Comparison of ENCODE assay signal across 9 cellular contexts in the genomic region with DNA sequence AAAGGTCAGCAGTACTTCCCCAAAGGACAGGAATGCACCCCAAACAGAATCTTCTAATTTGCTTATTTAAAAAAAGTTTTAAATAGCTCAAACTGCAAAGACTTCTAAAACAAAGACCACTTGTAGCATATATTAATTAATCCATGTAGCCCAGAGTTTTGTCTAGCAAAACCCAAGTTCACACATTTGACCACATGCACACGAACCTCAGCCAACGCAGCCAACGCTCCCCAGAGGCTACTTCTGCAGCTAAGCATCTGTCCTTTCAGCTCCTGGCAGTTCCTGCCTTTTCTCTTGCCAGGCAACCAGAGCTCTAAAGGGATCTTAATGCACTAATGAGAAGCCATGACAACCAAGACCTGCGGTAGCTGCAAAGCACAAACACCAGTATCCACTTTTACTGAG.
DNase-seq lines count a peak whose midpoint lies in the region; ATAC-seq lines count a peak whose summit lies in the region.
"Had no signal": no experiment of that assay in that cellular context is flagged by ENCODE, and none has a peak within 500 bp of the region (broad histone marks: within the 10 kb centered on the region; RNA-seq: fewer than 3 reads in every experiment).

No MANE protein-coding gene starts in this region.

- H3K27ac ChIP-seq in GM23248 = no peak overlapping the region
- H3K27ac ChIP-seq: parathyroid adenoma had no signal

- no peak overlapping the region for H2AFZ ChIP-seq in GM23248
- H2AFZ ChIP-seq: parathyroid adenoma had no signal

- H3K79me2 ChIP-seq in GM23248 (ENCODE audit: insufficient read depth) = peaks cover 11% of the 10 kb centered on the region

- in situ Hi-C loops in GM23248 (cut with MboI) = no loop called here

- H3K4me1 ChIP-seq in GM23248 (ENCODE audit: insufficient read depth) = no peaks in the 10 kb centered on the region
- H3K4me1 ChIP-seq: parathyroid adenoma had no signal

- H3K27ac Mint-ChIP-seq in activated naive CD8-positive, alpha-beta T cell treated with anti-CD3 and anti-CD28 coated beads, Interleukin-2, amount 50 U/mL, for 24 hours = no peak overlapping the region
- H3K27ac Mint-ChIP-seq: activated CD4-positive, alpha-beta T cell treated with anti-CD3 and anti-CD28 coated beads, Interleukin-2, amount 10 ng/mL, durations not matched to agents 7 days and 5 days had no signal

- no peak overlapping the region for H3K4me3 ChIP-seq in GM23248

- no peaks in the 10 kb centered on the region for H3F3A ChIP-seq in GM23248 (ENCODE audit: insufficient read depth)

- H3K4me1 Mint-ChIP-seq in activated naive CD8-positive, alpha-beta T cell treated with anti-CD3 and anti-CD28 coated beads, Interleukin-2, amount 50 U/mL, for 24 hours = peaks cover 13% of the 10 kb centered on the region

- no peaks in the 10 kb centered on the region for H3K9me3 ChIP-seq in GM23248 (ENCODE audit: low read depth)

- H3K27me3 ChIP-seq in GM23248 (replicated peaks; ENCODE audit: insufficient read depth) = no peaks in the 10 kb centered on the region

- no peak overlapping the region for H3K4me3 Mint-ChIP-seq in activated naive CD8-positive, alpha-beta T cell treated with anti-CD3 and anti-CD28 coated beads, Interleukin-2, amount 50 U/mL, for 24 hours
- H3K4me3 Mint-ChIP-seq: activated CD4-positive, alpha-beta T cell treated with anti-CD3 and anti-CD28 coated beads, Interleukin-2, amount 10 ng/mL, durations not matched to agents 7 days and 5 days had no signal

- H3K9me2 ChIP-seq in GM23248 (ENCODE audit: insufficient read depth) = no peaks in the 10 kb centered on the region

- DNase-seq in GM23248 = peak; percentile 13
- peak; percentile 88 for DNase-seq in NCI-H2171 treated with DMSO at 0.1 percent for 48 hours (lab: John Stamatoyannopoulos, UW)
- DNase-seq in fibroblast of gingiva (ENCODE audit: low read depth) = peak; percentile 66
- peak; percentile 54 for DNase-seq in pons (ENCODE audit: low spot score)
- DNase-seq in activated naive CD8-positive, alpha-beta T cell treated with anti-CD3 and anti-CD28 coated beads, Interleukin-2, amount 50 U/mL, for 24 hours = no peak
- DNase-seq in activated naive CD4-positive, alpha-beta T cell treated with anti-CD3 and anti-CD28 coated beads, Interleukin-2, amount 50 U/mL, for 16 hours = no peak
- DNase-seq: activated CD4-positive, alpha-beta T cell treated with anti-CD3 and anti-CD28 coated beads, Interleukin-2, amount 10 ng/mL, durations not matched to agents 7 days and 5 days had no signal

- WGBS in GM23248 (ENCODE audit: low coverage in 1 of 2, low lambda C conversion rate in 2 of 2, missing lambda C conversion rate in 2 of 2), 2 experiments = 33 to 36% methylated on average over 4 of the region's 4 CpGs

- no peaks in the 10 kb centered on the region; the same call in 1 of the 2 replicates for H3K36me3 ChIP-seq in GM23248 (ENCODE audit: low read depth)

- H3K9ac ChIP-seq in GM23248 = no peak overlapping the region
- H3K9ac ChIP-seq: parathyroid adenoma had no signal

- no peaks in the 10 kb centered on the region for H4K20me1 ChIP-seq in GM23248 (ENCODE audit: insufficient read depth)

- H3K36me3 Mint-ChIP-seq in activated naive CD8-positive, alpha-beta T cell treated with anti-CD3 and anti-CD28 coated beads, Interleukin-2, amount 50 U/mL, for 24 hours (ENCODE audit: low read depth) = peaks cover 10% of the 10 kb centered on the region

- no peak overlapping the region for H3K4me2 ChIP-seq in GM23248 (ENCODE audit: unreplicated experiment)

- ATAC-seq in activated naive CD8-positive, alpha-beta T cell treated with anti-CD3 and anti-CD28 coated beads, Interleukin-2, amount 50 U/mL, for 24 hours = no peak
- no peak for ATAC-seq in GM18909 (IDR thresholded peaks at IDR 0.05; ENCODE audit: poor library complexity, unreplicated experiment)

- H3K27me3 Mint-ChIP-seq in activated naive CD8-positive, alpha-beta T cell treated with anti-CD3 and anti-CD28 coated beads, Interleukin-2, amount 50 U/mL, for 24 hours = no peaks in the 10 kb centered on the region
- H3K27me3 Mint-ChIP-seq: activated CD4-positive, alpha-beta T cell treated with anti-CD3 and anti-CD28 coated beads, Interleukin-2, amount 10 ng/mL, durations not matched to agents 7 days and 5 days had no signal

- peaks cover 15% of the 10 kb centered on the region for H3K9me3 Mint-ChIP-seq in activated naive CD8-positive, alpha-beta T cell treated with anti-CD3 and anti-CD28 coated beads, Interleukin-2, amount 50 U/mL, for 24 hours

Comparison
In these comparisons a context has a peak if more than half of its experiments do, and no peak if none do; other contexts are left out.
1. DNase-seq: peak in GM23248 (single experiment), NCI-H2171 treated with DMSO at 0.1 percent for 48 hours (single experiment), fibroblast of gingiva (single experiment) and pons (single experiment); none in activated naive CD8-positive, alpha-beta T cell treated with anti-CD3 and anti-CD28 coated beads, Interleukin-2, amount 50 U/mL, for 24 hours (single experiment) and activated naive CD4-positive, alpha-beta T cell treated with anti-CD3 and anti-CD28 coated beads, Interleukin-2, amount 50 U/mL, for 16 hours (single experiment).